In genomic region chr6:73421534-73421933, GRCh38 we compare ENCODE assay signal across 1 cellular context.
TF ChIP-seq lines count a peak whose summit lies in the region.

No MANE protein-coding gene starts in this region.

TF ChIP-seq in HepG2, 621 proteins besides CTCF, POLR2A, EP300 and RAD21:
- TF ChIP-seq NFKB2 (CRISPR knock-in tag; IDR thresholded peaks at IDR 0.05; ENCODE audit: borderline replicate concordance), result no peak
- TF ChIP-seq POGK (CRISPR knock-in tag; conservative IDR thresholded peaks at IDR 0.05), result no peak
- no peak for TF ChIP-seq RAD51 (IDR thresholded peaks at IDR 0.05; ENCODE audit: borderline replicate concordance)
- no peak for TF ChIP-seq ARHGAP35 (CRISPR knock-in tag; IDR thresholded peaks at IDR 0.05; ENCODE audit: borderline replicate concordance)
- TF ChIP-seq ZBTB2 (CRISPR knock-in tag; IDR thresholded peaks at IDR 0.05; ENCODE audit: low read depth), result no peak
- no peak for TF ChIP-seq ZNF512 (CRISPR knock-in tag; IDR thresholded peaks at IDR 0.05)
- no peak for TF ChIP-seq HIVEP1 (CRISPR knock-in tag; IDR thresholded peaks at IDR 0.05)
- no peak for TF ChIP-seq ZFP91 (CRISPR knock-in tag; IDR thresholded peaks at IDR 0.05; ENCODE audit: borderline replicate concordance)
- no peak for TF ChIP-seq SATB2 (CRISPR knock-in tag; IDR thresholded peaks at IDR 0.05)
- TF ChIP-seq ZFP36L1 (CRISPR knock-in tag; IDR thresholded peaks at IDR 0.05), result no peak
- no peak for TF ChIP-seq ZNF337 (CRISPR knock-in tag; IDR thresholded peaks at IDR 0.05; ENCODE audit: borderline replicate concordance, low read depth)
- no peak for TF ChIP-seq ZNF234 (CRISPR knock-in tag; conservative IDR thresholded peaks at IDR 0.05)
- TF ChIP-seq E2F2 (CRISPR knock-in tag; IDR thresholded peaks at IDR 0.05; ENCODE audit: borderline replicate concordance), result no peak
- no peak for TF ChIP-seq ZNF513 (CRISPR knock-in tag; conservative IDR thresholded peaks at IDR 0.05)
- no peak for TF ChIP-seq KDM4B (CRISPR knock-in tag; IDR thresholded peaks at IDR 0.05)
- no peak for TF ChIP-seq MTF1 (CRISPR knock-in tag; IDR thresholded peaks at IDR 0.05)
- TF ChIP-seq TAF1 (CRISPR knock-in tag; IDR thresholded peaks at IDR 0.05), result no peak
- TF ChIP-seq ZNF564 (CRISPR knock-in tag; IDR thresholded peaks at IDR 0.05), result no peak
